Comparison of ENCODE assay signal across 2 cellular contexts in the genomic region with DNA sequence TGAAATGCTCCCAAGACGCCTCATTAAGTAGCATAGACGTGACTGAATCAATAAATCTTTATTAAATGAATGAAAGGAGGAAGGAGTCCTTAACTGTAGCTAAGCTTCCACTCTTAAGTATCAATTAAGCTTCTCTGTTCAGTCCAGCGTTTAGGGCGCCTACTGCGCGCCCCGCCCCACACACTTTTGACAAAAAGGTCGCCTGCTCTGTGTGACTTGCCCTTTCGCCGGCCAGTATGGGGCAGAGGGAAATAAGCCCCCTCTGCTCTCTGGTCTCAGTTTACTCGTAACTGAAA.
TF ChIP-seq lines count a peak whose summit lies in the region.

No MANE protein-coding gene starts in this region.

TF ChIP-seq in IMR-90, 13 proteins besides CTCF, POLR2A, EP300 and RAD21:
- no peak for TF ChIP-seq USF2 (IDR thresholded peaks at IDR 0.05; ENCODE audit: low read depth, low read length)
- TF ChIP-seq NFE2L2 (IDR thresholded peaks at IDR 0.05; ENCODE audit: low read depth, low read length), result no peak
- no peak for TF ChIP-seq CHD1 (IDR thresholded peaks at IDR 0.05; ENCODE audit: low read depth, low read length)
- no peak for TF ChIP-seq RFX5 (IDR thresholded peaks at IDR 0.05; ENCODE audit: low read depth, low read length)
- no peak for TF ChIP-seq MXI1 (IDR thresholded peaks at IDR 0.05; ENCODE audit: borderline replicate concordance, low read depth, low read length)

TF ChIP-seq in HEK293T, 16 proteins besides CTCF, POLR2A, EP300 and RAD21:
- TF ChIP-seq SP1 (IDR thresholded peaks at IDR 0.05) (no peak), FOXM1 (IDR thresholded peaks at IDR 0.05; ENCODE audit: borderline replicate concordance) (no peak), ARNT (IDR thresholded peaks at IDR 0.05) (no peak), ELF4 (IDR thresholded peaks at IDR 0.05) (no peak), FOXK2 (IDR thresholded peaks at IDR 0.05) (no peak), TARDBP (IDR thresholded peaks at IDR 0.05) (no peak), LEF1 (IDR thresholded peaks at IDR 0.05; ENCODE audit: borderline replicate concordance) (no peak)
TF ChIP-seq in HEK293T: peak in this region for 0.
